ENCODE assay signal across 11 cellular contexts in genomic region chr6:26332408-26332807, GRCh38. TPM values are rescaled to one million over a fixed set of nuclear protein-coding genes. Genes with fewer than 3 reads are reported as not detected.
DNase-seq lines count a peak whose midpoint lies in the region; ATAC-seq and TF ChIP-seq lines count a peak whose summit lies in the region.
"Had no signal": no experiment of that assay in that cellular context is flagged by ENCODE, and none has a peak within 500 bp of the region (broad histone marks: within the 10 kb centered on the region; RNA-seq: fewer than 3 reads in every experiment).

No MANE protein-coding gene starts in this region.

- TF ChIP-seq CTCF in H9 (conservative IDR thresholded peaks at IDR 0.05) (no peak), WTC11 (IDR thresholded peaks at IDR 0.05) (no peak), thyroid gland (IDR thresholded peaks at IDR 0.05) (no peak)

- H2BK15ac ChIP-seq in H9 (ENCODE audit: low read depth, low read length), result no peak overlapping the region

- H3K4me3 ChIP-seq in CD4-positive, alpha-beta memory T cell (ENCODE audit: low read length in 2 of 2), result no peak overlapping the region
- H3K4me3 ChIP-seq in iPS-18a (ENCODE audit: low read length), result peak overlapping the region; percentile 90
- no peak overlapping the region for H3K4me3 ChIP-seq in thyroid gland (replicated peaks in 1 of 3)
- H3K4me3 ChIP-seq: pancreas had no signal

- no peak for DNase-seq in CD4-positive, alpha-beta memory T cell
- no peak for DNase-seq in H9
- no peak for DNase-seq in WTC11 (ENCODE audit: low spot score)
- DNase-seq in thyroid gland, result no peak
- DNase-seq: activated CD4-positive, alpha-beta T cell treated with anti-CD3 and anti-CD28 coated beads, Interleukin-2, amount 50 U/mL, for 48 hours; NCI-H1092 treated with DMSO at 0.1 percent for 48 hours; pancreas had no signal

- H3K9me3 Mint-ChIP-seq in CD4-positive, alpha-beta memory T cell, result peaks cover 0 to 20% (median 0%) of the 10 kb centered on the region in 8 donors
- H3K9me3 Mint-ChIP-seq in H9 (peaks cover 2 to 3% of the 10 kb centered on the region in 2 experiments; a peak in 2 of 5 replicates), WTC11 (no peaks in the 10 kb centered on the region)

- H3K27me3 ChIP-seq in CD4-positive, alpha-beta memory T cell (ENCODE audit: insufficient read depth, low read length), result peaks cover 7% of the 10 kb centered on the region
- H3K27me3 ChIP-seq in H9 (ENCODE audit: insufficient read depth, low read length) (peaks cover 6% of the 10 kb centered on the region; the same call in 1 of the 2 replicates), iPS-18a (ENCODE audit: control insufficient read depth, insufficient read depth, low read length) (peaks cover 46% of the 10 kb centered on the region), thyroid gland (peaks cover 35% of the 10 kb centered on the region)

- no peak overlapping the region for H2BK5ac ChIP-seq in H9 (ENCODE audit: insufficient read length, low read length)

- intact Hi-C loops in CD4-positive, alpha-beta memory T cell (cut with micrococcal nuclease), result loop anchor here (5.0 kb wide), 1 partner anchor 150 kb away; a partner anchor contains a TSS
- intact Hi-C loops in thyroid gland (cut with DNase I), result no loop called here

- H2AFZ ChIP-seq in H9 (ENCODE audit: low read length), result no peak overlapping the region

- no peaks in the 10 kb centered on the region for H3K36me3 ChIP-seq in CD4-positive, alpha-beta memory T cell (ENCODE audit: insufficient read depth, low read length)
- H3K36me3 ChIP-seq in iPS-18a (ENCODE audit: control insufficient read depth, low read depth, low read length) (no peaks in the 10 kb centered on the region), thyroid gland (no peaks in the 10 kb centered on the region)
- H3K36me3 ChIP-seq: pancreas had no signal

- H3K79me2 ChIP-seq in H9 (ENCODE audit: insufficient read depth, low read length), result no peaks in the 10 kb centered on the region

- peaks cover 0 to 12% of the 10 kb centered on the region in 2 donors for H3K36me3 Mint-ChIP-seq in CD4-positive, alpha-beta memory T cell
- peaks cover 0 to 1% (median 0%) of the 10 kb centered on the region in 3 experiments; a peak in 1 of 7 replicates for H3K36me3 Mint-ChIP-seq in H9 (ENCODE audit: insufficient read depth in 1 of 3, low read depth in 3 of 3)
- H3K36me3 Mint-ChIP-seq in WTC11, result no peaks in the 10 kb centered on the region

- H2BK12ac ChIP-seq in H9 (ENCODE audit: insufficient read length, low read depth, low read length), result no peak overlapping the region

- WGBS in H9 (ENCODE audit: extremely low coverage, insufficient read length, low lambda C conversion rate), result no CpG with 5 or more reads among the region's 8 CpGs
- WGBS in thyroid gland, 2 donors, result 19 to 29% methylated on average over 8 of the region's 8 CpGs

- H3K18ac ChIP-seq in H9 (ENCODE audit: insufficient read length, low read depth, low read length), result no peak overlapping the region

- H3K79me1 ChIP-seq in H9 (ENCODE audit: insufficient read depth, low read depth, low read length, poor library complexity, severe bottlenecking), result no peaks in the 10 kb centered on the region

- no peak for TF ChIP-seq POLR2A in thyroid gland (IDR thresholded peaks at IDR 0.05)

- H3K4me1 Mint-ChIP-seq in CD4-positive, alpha-beta memory T cell, result peaks cover 33 to 57% (median 43%) of the 10 kb centered on the region in 4 donors
- peaks cover 28% of the 10 kb centered on the region in 2 experiments for H3K4me1 Mint-ChIP-seq in H9
- peaks cover 24% of the 10 kb centered on the region for H3K4me1 Mint-ChIP-seq in WTC11

- no peak overlapping the region for H4K8ac ChIP-seq in H9 (replicated peaks; ENCODE audit: insufficient read length, low read depth, low read length)

- CTCF ChIA-PET in CD4-positive, alpha-beta memory T cell (lab: Charles Lee; ENCODE audit: partially characterized antibody), result interaction anchor here (1.2 to 2.9 kb wide), 3 partner anchors 9 to 263 kb away, joined by 3 to 14 read pairs (median 11); no protein-coding TSS in a partner anchor
- CTCF ChIA-PET in WTC11 (lab: Charles Lee), result interaction anchor here (2.3 to 4.1 kb wide), 3 partner anchors 9 to 263 kb away, joined by 8 to 29 read pairs (median 25); no protein-coding TSS in a partner anchor

- H4K5ac ChIP-seq in H9 (ENCODE audit: insufficient read length, low read depth, low read length), result no peak overlapping the region

- H3K4ac ChIP-seq in H9 (ENCODE audit: low read depth, low read length), result no peak overlapping the region

- H3K4me2 ChIP-seq in H9 (ENCODE audit: insufficient read depth, insufficient read length, low read length), result peak overlapping the region; percentile 100

- H2BK120ac ChIP-seq in H9 (ENCODE audit: low read depth, low read length, poor library complexity, severe bottlenecking), result no peak overlapping the region

- peaks cover 37% of the 10 kb centered on the region for H3K4me1 ChIP-seq in CD4-positive, alpha-beta memory T cell (ENCODE audit: insufficient read depth, low read length)
- H3K4me1 ChIP-seq in H9 (ENCODE audit: insufficient read depth, low read length) (no peaks in the 10 kb centered on the region; the same call in 1 of the 2 replicates), iPS-18a (ENCODE audit: control insufficient read depth, low read depth, low read length) (peaks cover 8% of the 10 kb centered on the region), thyroid gland (no peaks in the 10 kb centered on the region)
- H3K4me1 ChIP-seq: pancreas had no signal

- H3K4me3 Mint-ChIP-seq in CD4-positive, alpha-beta memory T cell, result peak overlapping the region in 7 of 8 donors; percentile 18 to 84 (median 45)
- H3K4me3 Mint-ChIP-seq in H9, result peak overlapping the region; percentile 80 to 90
- peak overlapping the region; percentile 94 for H3K4me3 Mint-ChIP-seq in WTC11

- H2AK5ac ChIP-seq in H9 (ENCODE audit: insufficient read length, low read length), result no peak overlapping the region

- no peak overlapping the region for H3K9ac ChIP-seq in H9 (ENCODE audit: extremely low read depth, insufficient read length, low read length)
- H3K9ac ChIP-seq in iPS-18a (ENCODE audit: low read length), result no peak overlapping the region

- no peak overlapping the region for H3K56ac ChIP-seq in H9 (ENCODE audit: insufficient read length, low read depth, low read length)

- H3K27ac Mint-ChIP-seq in CD4-positive, alpha-beta memory T cell, result peak overlapping the region in 5 of 7 donors; percentile 5 to 98 (median 63)
- H3K27ac Mint-ChIP-seq in H9 (no peak overlapping the region), WTC11 (no peak overlapping the region)

- H2BK20ac ChIP-seq in H9 (ENCODE audit: low read depth, low read length, poor library complexity, severe bottlenecking), result no peak overlapping the region

- peaks cover 18% of the 10 kb centered on the region for H3K23me2 ChIP-seq in H9 (ENCODE audit: insufficient read length, low read depth, low read length, poor library complexity, severe bottlenecking)

- no peak overlapping the region for H3K23ac ChIP-seq in H9 (ENCODE audit: insufficient read length, low read depth, low read length)

- ATAC-seq in WTC11 (no peak), GM21717 (IDR thresholded peaks at IDR 0.05; ENCODE audit: unreplicated experiment) (no peak), GM19035 (IDR thresholded peaks at IDR 0.05; ENCODE audit: unreplicated experiment) (no peak), GM19351 (IDR thresholded peaks at IDR 0.05; ENCODE audit: unreplicated experiment) (no peak)
- ATAC-seq: pancreas had no signal

- no peak overlapping the region for H3K14ac ChIP-seq in H9 (ENCODE audit: insufficient read depth, low read length)

- H4K91ac ChIP-seq in H9 (ENCODE audit: insufficient read length, low read depth, low read length), result no peak overlapping the region

- H4K20me1 ChIP-seq in H9 (ENCODE audit: control insufficient read depth, insufficient read depth, insufficient read length), result no peaks in the 10 kb centered on the region

- POLR2A ChIA-PET in CD4-positive, alpha-beta memory T cell (lab: Charles Lee; ENCODE audit: partially characterized antibody), result interaction anchor here (1.1 to 4.5 kb wide), 9 partner anchors 9 to 208 kb away, joined by 3 to 22 read pairs (median 5); partner anchors contain the start of gene HMGN4
- POLR2A ChIA-PET in WTC11 (lab: Charles Lee), result interaction anchor here (1.5 kb wide), 1 partner anchor 9 kb away, joined by 4 read pairs; no protein-coding TSS in a partner anchor

- no peaks in the 10 kb centered on the region for H3K9me3 ChIP-seq in CD4-positive, alpha-beta memory T cell (ENCODE audit: control insufficient read depth in 1 of 2, low read length in 2 of 2)
- no peaks in the 10 kb centered on the region for H3K9me3 ChIP-seq in H9 (ENCODE audit: control insufficient read depth, low read depth, low read length)
- no peaks in the 10 kb centered on the region for H3K9me3 ChIP-seq in iPS-18a (ENCODE audit: control insufficient read depth, low read depth, low read length)
- no peaks in the 10 kb centered on the region for H3K9me3 ChIP-seq in thyroid gland
- H3K9me3 ChIP-seq: pancreas had no signal

- no peak overlapping the region for H3K27ac ChIP-seq in CD4-positive, alpha-beta memory T cell (ENCODE audit: low read depth, low read length)
- H3K27ac ChIP-seq in H9 (ENCODE audit: insufficient read length, low read depth, low read length), result no peak overlapping the region
- H3K27ac ChIP-seq in iPS-18a (ENCODE audit: low read length), result no peak overlapping the region
- H3K27ac ChIP-seq in thyroid gland, result no peak overlapping the region
- H3K27ac ChIP-seq: pancreas had no signal

- H3T11ph ChIP-seq in H9 (ENCODE audit: low read length), result no peak overlapping the region

- peaks cover 13 to 29% of the 10 kb centered on the region in 2 donors for H3K27me3 Mint-ChIP-seq in CD4-positive, alpha-beta memory T cell
- peaks cover 35% of the 10 kb centered on the region for H3K27me3 Mint-ChIP-seq in H9 (ENCODE audit: low read depth)
- H3K27me3 Mint-ChIP-seq in WTC11 (ENCODE audit: low read depth), result peaks cover 24% of the 10 kb centered on the region

TF ChIP-seq in WTC11, 78 proteins besides CTCF, POLR2A, EP300 and RAD21 (continues in another document):
- no peak for TF ChIP-seq ZNF232 (CRISPR knock-in tag; IDR thresholded peaks at IDR 0.05)
- TF ChIP-seq, protein P1, sequence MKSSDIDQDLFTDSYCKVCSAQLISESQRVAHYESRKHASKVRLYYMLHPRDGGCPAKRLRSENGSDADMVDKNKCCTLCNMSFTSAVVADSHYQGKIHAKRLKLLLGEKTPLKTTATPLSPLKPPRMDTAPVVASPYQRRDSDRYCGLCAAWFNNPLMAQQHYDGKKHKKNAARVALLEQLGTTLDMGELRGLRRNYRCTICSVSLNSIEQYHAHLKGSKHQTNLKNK (CRISPR knock-in tag; IDR thresholded peaks at IDR 0.05), result no peak
- no peak for TF ChIP-seq ZNF138 (CRISPR knock-in tag; conservative IDR thresholded peaks at IDR 0.05)

RNA-seq across cellular contexts. Expression of gene BTN3A2, which starts 32.6 kb away (rescaled TPM):
- total RNA-seq in CD4-positive, alpha-beta memory T cell, result 100 to 1,000 TPM; 315 to 323 TPM
- 100 to 1,000 TPM in 1 of 2 donors, 10 to 100 TPM in 1; 68.1 to 126 TPM for polyA plus RNA-seq in CD4-positive, alpha-beta memory T cell
- total RNA-seq in H9 (2021) (3.3 and 4.0 TPM in 2 replicates), WTC11 (2021) (3.4 to 7.4 TPM (median 7.0 TPM) in 3 replicates), thyroid gland (10 to 100 TPM in 3 of 4 donors, 1 to 10 TPM in 1; 9.7 to 25.0 (median 15.0) TPM)

RNA-seq across cellular contexts. Expression of gene BTN2A2, which starts 50.5 kb away (rescaled TPM):
- total RNA-seq in CD4-positive, alpha-beta memory T cell, result 10 to 100 TPM; 21.8 to 23.6 TPM
- polyA plus RNA-seq in CD4-positive, alpha-beta memory T cell, result 1 to 10 TPM; 3.3 to 4.0 TPM
- total RNA-seq in H9 (2021), result 14.4 and 17.4 TPM in 2 replicates
- total RNA-seq in WTC11 (2021), result 15.6 to 18.0 TPM (median 16.2 TPM) in 3 replicates
- 1 to 10 TPM; 8.1 to 9.3 (median 8.3) TPM for total RNA-seq in thyroid gland

Comparison
In these comparisons a context has a peak if more than half of its experiments do, and no peak if none do; other contexts are left out.
1. H3K27ac Mint-ChIP-seq: peak in CD4-positive, alpha-beta memory T cell (5 of 7); none in H9 (0 of 3) and WTC11 (single experiment).
2. RNA of gene BTN3A2, which starts 32.6 kb away (total RNA-seq): 315 to 323 TPM in CD4-positive, alpha-beta memory T cell; 9.7 to 25.0 TPM in thyroid gland, 3.4 to 7.4 TPM in WTC11 and 3.3 to 4.0 TPM in H9; every median in the first group is over 10 times any median in the second.
3. Peak in every context shown above with its lines, with median percentiles within 50 percentile points of each other: H3K4me3 Mint-ChIP-seq.